In the genomic region with DNA sequence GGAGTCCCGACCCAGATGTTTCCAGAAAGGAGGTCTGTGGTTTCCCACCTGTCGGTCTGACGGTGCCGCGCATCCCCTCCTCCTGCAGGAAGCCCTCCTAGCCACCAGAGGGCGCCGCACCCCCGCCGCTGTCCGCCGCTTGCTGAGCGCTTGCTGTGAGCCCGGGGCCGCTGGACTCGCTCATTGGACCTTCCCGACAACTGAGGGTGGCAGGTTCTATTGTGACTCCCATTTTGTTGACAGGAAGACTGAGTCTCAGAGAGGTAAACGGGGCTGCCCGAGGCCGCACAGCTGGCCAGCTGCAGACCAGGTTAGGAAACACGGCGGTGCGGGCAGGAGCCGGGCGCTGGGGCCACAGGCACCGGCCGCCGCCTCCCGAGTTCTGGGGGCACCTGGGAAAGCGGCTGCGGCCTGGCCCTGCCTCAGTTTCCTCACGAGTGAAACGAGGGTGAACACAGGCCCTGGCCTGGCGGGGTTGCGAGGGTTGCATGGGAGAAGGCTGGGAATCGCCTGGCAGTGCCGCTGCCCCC, we compare ENCODE assay signal across 8 cellular contexts.
A peak's percentile ranks its signal among the peaks of the same experiment; 100 is the strongest.
DNase-seq lines count a peak whose midpoint lies in the region; ATAC-seq, FAIRE-seq and TF ChIP-seq lines count a peak whose summit lies in the region.

No MANE protein-coding gene starts in this region.

- intact Hi-C loops in OCI-LY7 (cut with micrococcal nuclease; ENCODE audit: unreplicated experiment): loop anchor here (1.0 to 10.0 kb wide), 5 partner anchors 27 to 451 kb away; a partner anchor contains a TSS
- intact Hi-C loops in posterior cingulate gyrus (cut with DNase I): no loop called here
- intact Hi-C loops in vagina (cut with DNase I): no loop called here

- peaks cover 47% of the 10 kb centered on the region for H3K4me1 Mint-ChIP-seq in activated T-cell treated with anti-CD3 and anti-CD28 coated beads, Interleukin-2, amount 50 U/mL, for 72 hours (ENCODE audit: low read depth)

- peak overlapping the region; percentile 50; the same call in 1 of the 2 replicates for H2AFZ ChIP-seq in OCI-LY7 (ENCODE audit: low read length)

- peak; percentile 46 to 51 for ATAC-seq in activated T-cell treated with anti-CD3 and anti-CD28 coated beads, Interleukin-2, amount 50 U/mL, for 72 hours (replicated peaks in 1 of 2)
- ATAC-seq in HG02852 (IDR thresholded peaks at IDR 0.05; ENCODE audit: unreplicated experiment): no peak

- no peaks in the 10 kb centered on the region for H3K36me3 Mint-ChIP-seq in activated T-cell treated with anti-CD3 and anti-CD28 coated beads, Interleukin-2, amount 50 U/mL, for 72 hours (ENCODE audit: insufficient read depth in 2 of 2)

- H3K9me3 Mint-ChIP-seq in activated T-cell treated with anti-CD3 and anti-CD28 coated beads, Interleukin-2, amount 50 U/mL, for 72 hours: no peaks in the 10 kb centered on the region

- H3K4me3 ChIP-seq in OCI-LY7 (ENCODE audit: low read depth, low read length, poor library complexity, severe bottlenecking) (peak overlapping the region; percentile 70), foreskin fibroblast (ENCODE audit: low read depth in 1 of 2, low read length in 2 of 2) (no peak overlapping the region), vagina (no peak overlapping the region)

- CTCF ChIA-PET in OCI-LY7 (lab: Charles Lee; ENCODE audit: unreplicated experiment): no interaction called here

- POLR2A ChIA-PET in OCI-LY7 (lab: Charles Lee): no interaction called here

- BruUV-seq in OCI-LY7 (replicated peaks; lab: Mats Ljungman, UMichigan): no TSS peak

- H3K9me3 ChIP-seq in OCI-LY7 (ENCODE audit: low read length): no peaks in the 10 kb centered on the region
- no peaks in the 10 kb centered on the region for H3K9me3 ChIP-seq in vagina

- TF ChIP-seq CTCF in OCI-LY7 (conservative IDR thresholded peaks at IDR 0.05; ENCODE audit: low read length) (peak; percentile 97), foreskin fibroblast (IDR thresholded peaks at IDR 0.05; ENCODE audit: low read depth, low read length) (peak; percentile 74), vagina (IDR thresholded peaks at IDR 0.05) (peak; percentile 52 to 73 (median 58))

- peak overlapping the region; percentile 85 to 92 for H3K4me3 Mint-ChIP-seq in activated T-cell treated with anti-CD3 and anti-CD28 coated beads, Interleukin-2, amount 50 U/mL, for 72 hours

- peak overlapping the region; percentile 85 for H3K4me2 ChIP-seq in OCI-LY7 (ENCODE audit: low read length)

- H3K4me1 ChIP-seq in OCI-LY7 (ENCODE audit: insufficient read depth, low read length, poor library complexity, severe bottlenecking) (peaks cover 58% of the 10 kb centered on the region), vagina (peaks cover 51% of the 10 kb centered on the region)

- no peak for TF ChIP-seq POLR2A in GM12892 (IDR thresholded peaks at IDR 0.05; ENCODE audit: low read depth, low read length)
- no peak for TF ChIP-seq POLR2A in vagina (IDR thresholded peaks at IDR 0.05)

- no peaks in the 10 kb centered on the region for H3K79me2 ChIP-seq in OCI-LY7 (ENCODE audit: insufficient read depth, low read depth, low read length)

- H3K36me3 ChIP-seq in OCI-LY7 (ENCODE audit: insufficient read depth, low read length) (no peaks in the 10 kb centered on the region), vagina (no peaks in the 10 kb centered on the region)

- no peak for FAIRE-seq in GM12892 (lab: Jason Lieb, UNC)

- H3K27ac ChIP-seq in OCI-LY7 (ENCODE audit: low read depth, low read length, poor library complexity, severe bottlenecking) (peak overlapping the region; percentile 96), vagina (no peak overlapping the region)

- no peaks in the 10 kb centered on the region for H3K27me3 Mint-ChIP-seq in activated T-cell treated with anti-CD3 and anti-CD28 coated beads, Interleukin-2, amount 50 U/mL, for 72 hours (ENCODE audit: low read depth)

- H3K9me2 ChIP-seq in OCI-LY7 (ENCODE audit: insufficient read depth, low read length): no peaks in the 10 kb centered on the region

- peak; percentile 80 for DNase-seq in GM12892 (ENCODE audit: insufficient read length)
- peak; percentile 85 for DNase-seq in OCI-LY7 (ENCODE audit: low spot score)
- DNase-seq in activated T-cell treated with anti-CD3 and anti-CD28 coated beads, Interleukin-2, amount 50 U/mL, for 72 hours: peak; percentile 83 to 87
- DNase-seq in foreskin fibroblast: no peak
- peak in 8 of 10 donors; percentile 57 to 95 (median 68) for DNase-seq in posterior cingulate gyrus
- no peak for DNase-seq in vagina (ENCODE audit: extremely low spot score in 2 of 2)
- no peak for DNase-seq in NCI-H345 treated with DMSO at 0.1 percent for 48 hours (lab: John Stamatoyannopoulos, UW; ENCODE audit: unreplicated experiment)

- H4K20me1 ChIP-seq in OCI-LY7 (ENCODE audit: insufficient read depth, low read length): no peaks in the 10 kb centered on the region

- no peaks in the 10 kb centered on the region for H3K27me3 ChIP-seq in vagina

- H3K27ac Mint-ChIP-seq in activated T-cell treated with anti-CD3 and anti-CD28 coated beads, Interleukin-2, amount 50 U/mL, for 72 hours: no peak overlapping the region

Comparison
In these comparisons a context has a peak if more than half of its experiments do, and no peak if none do; other contexts are left out.
1. DNase-seq: peak in GM12892 (single experiment), OCI-LY7 (single experiment), activated T-cell treated with anti-CD3 and anti-CD28 coated beads, Interleukin-2, amount 50 U/mL, for 72 hours (2 of 2) and posterior cingulate gyrus (8 of 10); none in foreskin fibroblast (0 of 2), vagina (0 of 2) and NCI-H345 treated with DMSO at 0.1 percent for 48 hours (single experiment).
2. Peak in every context shown above with its lines, with median percentiles within 50 percentile points of each other: CTCF ChIP-seq.